ENCODE assay signal across 16 cellular contexts in genomic region chr1:176058686-176059085, GRCh38.
DNase-seq lines count a peak whose midpoint lies in the region; ATAC-seq and TF ChIP-seq lines count a peak whose summit lies in the region.
"Had no signal": no experiment of that assay in that cellular context is flagged by ENCODE, and none has a peak within 500 bp of the region (broad histone marks: within the 10 kb centered on the region; RNA-seq: fewer than 3 reads in every experiment).

No MANE protein-coding gene starts in this region.

- peaks cover 2% of the 10 kb centered on the region for H3K79me2 ChIP-seq in hepatocyte

- no peaks in the 10 kb centered on the region for H3K9me2 ChIP-seq in hepatocyte (replicated peaks; ENCODE audit: insufficient read depth)

- no peaks in the 10 kb centered on the region for H3K27me3 Mint-ChIP-seq in progenitor cell of endocrine pancreas
- no peaks in the 10 kb centered on the region for H3K27me3 Mint-ChIP-seq in activated CD4-positive, alpha-beta T cell treated with anti-CD3 and anti-CD28 coated beads, Interleukin-2, amount 10 ng/mL, durations not matched to agents 24 days and 14 days
- H3K27me3 Mint-ChIP-seq in effector memory CD8-positive, alpha-beta T cell = no peaks in the 10 kb centered on the region
- H3K27me3 Mint-ChIP-seq: dendritic cell treated with granulocyte-macrophage colony-stimulating factor and Interleukin-4, amounts not matched to agents 40 ng/mL and 50 ng/mL, for 4 days had no signal

- H3K4me1 ChIP-seq in NT2/D1 (ENCODE audit: insufficient read depth, insufficient read length) (no peaks in the 10 kb centered on the region), hepatocyte (ENCODE audit: insufficient read depth) (peaks cover 20% of the 10 kb centered on the region)

- intact Hi-C loops in activated CD4-positive, alpha-beta T cell treated with anti-CD3 and anti-CD28 coated beads, Interleukin-2, amount 10 ng/mL, durations not matched to agents 24 days and 14 days (cut with micrococcal nuclease) = no loop called here

- no peaks in the 10 kb centered on the region for H3K9me3 ChIP-seq in NT2/D1 (ENCODE audit: insufficient read depth, low read length)
- no peaks in the 10 kb centered on the region for H3K9me3 ChIP-seq in hepatocyte (ENCODE audit: low read depth)
- H3K9me3 ChIP-seq: thyroid gland had no signal

- H3K4me1 Mint-ChIP-seq in progenitor cell of endocrine pancreas (ENCODE audit: low read depth) = peaks cover 29% of the 10 kb centered on the region
- peaks cover 2% of the 10 kb centered on the region for H3K4me1 Mint-ChIP-seq in activated CD4-positive, alpha-beta T cell treated with anti-CD3 and anti-CD28 coated beads, Interleukin-2, amount 10 ng/mL, durations not matched to agents 24 days and 14 days
- peaks cover 0 to 7% of the 10 kb centered on the region in 2 donors for H3K4me1 Mint-ChIP-seq in effector memory CD8-positive, alpha-beta T cell (ENCODE audit: low read depth in 2 of 2)

- H3K4me3 Mint-ChIP-seq in progenitor cell of endocrine pancreas (ENCODE audit: low read depth) = no peak overlapping the region
- no peak overlapping the region for H3K4me3 Mint-ChIP-seq in activated CD4-positive, alpha-beta T cell treated with anti-CD3 and anti-CD28 coated beads, Interleukin-2, amount 10 ng/mL, durations not matched to agents 24 days and 14 days
- no peak overlapping the region for H3K4me3 Mint-ChIP-seq in effector memory CD8-positive, alpha-beta T cell
- H3K4me3 Mint-ChIP-seq: dendritic cell treated with granulocyte-macrophage colony-stimulating factor and Interleukin-4, amounts not matched to agents 40 ng/mL and 50 ng/mL, for 4 days had no signal

- H3K27me3 ChIP-seq in NT2/D1 (ENCODE audit: insufficient read depth, insufficient read length) (no peaks in the 10 kb centered on the region), hepatocyte (no peaks in the 10 kb centered on the region)
- H3K27me3 ChIP-seq: thyroid gland had no signal

- no peak overlapping the region for H3K9ac ChIP-seq in NT2/D1 (ENCODE audit: insufficient read length, low read depth)

- peak overlapping the region; percentile 91 for H3K27ac Mint-ChIP-seq in progenitor cell of endocrine pancreas
- H3K27ac Mint-ChIP-seq in activated CD4-positive, alpha-beta T cell treated with anti-CD3 and anti-CD28 coated beads, Interleukin-2, amount 10 ng/mL, durations not matched to agents 24 days and 14 days = no peak overlapping the region
- no peak overlapping the region for H3K27ac Mint-ChIP-seq in effector memory CD8-positive, alpha-beta T cell
- H3K27ac Mint-ChIP-seq: dendritic cell treated with granulocyte-macrophage colony-stimulating factor and Interleukin-4, amounts not matched to agents 40 ng/mL and 50 ng/mL, for 4 days had no signal

- H4K20me1 ChIP-seq in hepatocyte (ENCODE audit: insufficient read depth, poor library complexity, severe bottlenecking) = no peaks in the 10 kb centered on the region

- no peak overlapping the region for H3K4me2 ChIP-seq in hepatocyte

- no peak for ATAC-seq in effector memory CD8-positive, alpha-beta T cell (replicated peaks)

- peak overlapping the region; percentile 82 for H3K27ac ChIP-seq in hepatocyte
- H3K27ac ChIP-seq: thyroid gland had no signal

- H2AFZ ChIP-seq in hepatocyte = no peak overlapping the region

- no peaks in the 10 kb centered on the region for H3K9me3 Mint-ChIP-seq in progenitor cell of endocrine pancreas (ENCODE audit: low read depth)
- H3K9me3 Mint-ChIP-seq in activated CD4-positive, alpha-beta T cell treated with anti-CD3 and anti-CD28 coated beads, Interleukin-2, amount 10 ng/mL, durations not matched to agents 24 days and 14 days = no peaks in the 10 kb centered on the region
- no peaks in the 10 kb centered on the region for H3K9me3 Mint-ChIP-seq in effector memory CD8-positive, alpha-beta T cell
- H3K9me3 Mint-ChIP-seq: dendritic cell treated with granulocyte-macrophage colony-stimulating factor and Interleukin-4, amounts not matched to agents 40 ng/mL and 50 ng/mL, for 4 days had no signal

- WGBS in hepatocyte (ENCODE audit: low lambda C conversion rate, missing lambda C conversion rate) = 39% methylated on average over 2 of the region's 2 CpGs

- H3K36me3 ChIP-seq in NT2/D1 (ENCODE audit: insufficient read depth, insufficient read length, low read length) (no peaks in the 10 kb centered on the region), hepatocyte (replicated peaks; ENCODE audit: insufficient read depth, low read depth) (no peaks in the 10 kb centered on the region)
- H3K36me3 ChIP-seq: thyroid gland had no signal

- TF ChIP-seq CTCF in hepatocyte (IDR thresholded peaks at IDR 0.05; ENCODE audit: poor library complexity) (no peak), progenitor cell of endocrine pancreas (IDR thresholded peaks at IDR 0.05; ENCODE audit: unreplicated experiment) (no peak)

- DNase-seq in NCI-H2107 treated with DMSO at 0.1 percent for 48 hours (lab: John Stamatoyannopoulos, UW; ENCODE audit: unreplicated experiment) = peak; percentile 37
- no peak for DNase-seq in NCI-H2107 (lab: John Stamatoyannopoulos, UW)
- peak; percentile 15 for DNase-seq in NT2/D1 (ENCODE audit: low read depth, low spot score)
- DNase-seq in hepatocyte (ENCODE audit: low spot score) = peak; percentile 57
- no peak for DNase-seq in progenitor cell of endocrine pancreas (ENCODE audit: low spot score, unreplicated experiment)
- no peak for DNase-seq in activated CD4-positive, alpha-beta T cell treated with anti-CD3 and anti-CD28 coated beads, Interleukin-2, amount 10 ng/mL, durations not matched to agents 24 days and 14 days
- no peak for DNase-seq in effector memory CD8-positive, alpha-beta T cell
- DNase-seq in stimulated activated CD4-positive, alpha-beta T cell treated with anti-CD3 and anti-CD28 coated beads, Interleukin-15, amount 100 ng/mL, for 24 hours = no peak
- DNase-seq: 8988T; anterior cingulate cortex; C1 segment of cervical spinal cord; islet precursor cell; NCI-H1048; stimulated activated CD4-positive, alpha-beta T cell treated with anti-CD3 and anti-CD28 coated beads, Interleukin-4, amount 100 ng/mL, for 4 hours; thyroid gland had no signal

- H3K36me3 Mint-ChIP-seq in progenitor cell of endocrine pancreas (ENCODE audit: insufficient read depth) = peaks cover 7% of the 10 kb centered on the region
- peaks cover 4% of the 10 kb centered on the region for H3K36me3 Mint-ChIP-seq in activated CD4-positive, alpha-beta T cell treated with anti-CD3 and anti-CD28 coated beads, Interleukin-2, amount 10 ng/mL, durations not matched to agents 24 days and 14 days (ENCODE audit: low read depth)
- H3K36me3 Mint-ChIP-seq in effector memory CD8-positive, alpha-beta T cell (ENCODE audit: insufficient read depth) = peaks cover 14% of the 10 kb centered on the region

- no peak overlapping the region for H3K4me3 ChIP-seq in NT2/D1 (ENCODE audit: insufficient read length, low read depth)
- H3K4me3 ChIP-seq in hepatocyte = no peak overlapping the region
- H3K4me3 ChIP-seq: thyroid gland had no signal

Comparison
In these comparisons a context has a peak if more than half of its experiments do, and no peak if none do; other contexts are left out.
1. DNase-seq: peak in NCI-H2107 treated with DMSO at 0.1 percent for 48 hours (single experiment), NT2/D1 (single experiment) and hepatocyte (single experiment); none in NCI-H2107 (single experiment), progenitor cell of endocrine pancreas (single experiment), activated CD4-positive, alpha-beta T cell treated with anti-CD3 and anti-CD28 coated beads, Interleukin-2, amount 10 ng/mL, durations not matched to agents 24 days and 14 days (single experiment), effector memory CD8-positive, alpha-beta T cell (0 of 3) and stimulated activated CD4-positive, alpha-beta T cell treated with anti-CD3 and anti-CD28 coated beads, Interleukin-15, amount 100 ng/mL, for 24 hours (single experiment).